Comparison of ENCODE assay signal across 1 cellular context in the genomic region with DNA sequence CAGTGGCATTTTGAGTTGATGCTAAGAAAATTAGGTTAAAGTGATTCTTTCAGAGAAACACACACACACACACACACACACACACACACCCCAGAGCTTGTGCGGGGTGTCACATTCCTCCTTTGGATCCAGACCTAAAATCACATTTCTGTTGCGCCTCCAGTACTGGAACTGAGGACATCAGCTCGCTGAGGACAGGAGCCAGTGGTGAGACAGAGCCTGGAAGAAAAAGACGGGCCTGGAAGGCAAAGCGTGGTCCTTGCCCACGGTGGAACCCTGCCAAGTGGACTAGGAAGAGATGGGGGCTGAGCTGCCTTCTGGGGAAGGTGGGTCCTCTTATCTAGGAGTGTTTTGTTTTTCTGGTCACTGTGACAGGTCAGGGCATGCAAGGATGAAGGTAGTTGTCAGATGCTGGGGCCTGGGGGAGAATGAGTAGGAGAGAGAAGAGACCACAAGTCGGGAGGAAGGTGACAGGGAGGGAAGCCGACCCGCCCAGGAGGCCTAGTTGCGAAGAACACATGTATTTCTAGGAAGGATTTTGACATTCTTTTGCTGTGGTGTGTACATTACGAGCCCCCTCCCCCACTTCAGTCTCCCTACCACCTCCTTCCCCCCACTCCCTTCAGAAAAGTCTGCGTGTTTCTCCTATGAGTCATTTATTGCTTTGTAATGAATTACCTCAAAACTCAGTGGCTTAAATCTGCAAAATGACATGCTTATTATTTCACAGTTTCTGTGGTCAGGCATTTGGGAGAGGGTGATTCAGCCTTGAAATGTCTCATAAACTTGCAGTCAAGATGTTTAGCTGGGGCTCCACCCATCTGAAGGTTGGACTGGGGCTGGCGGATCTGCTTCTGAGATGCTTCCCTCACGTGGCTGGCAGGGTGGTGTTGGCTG.
A peak's percentile ranks its signal among the peaks of the same experiment; 100 is the strongest.
TF ChIP-seq lines count a peak whose summit lies in the region.

No MANE protein-coding gene starts in this region.

TF ChIP-seq in SK-N-SH treated with all-trans-retinoic acid at 6 μM for 48 hours, 23 proteins besides CTCF, POLR2A, EP300 and RAD21 (continued from another document):
- TF ChIP-seq, protein P1, sequence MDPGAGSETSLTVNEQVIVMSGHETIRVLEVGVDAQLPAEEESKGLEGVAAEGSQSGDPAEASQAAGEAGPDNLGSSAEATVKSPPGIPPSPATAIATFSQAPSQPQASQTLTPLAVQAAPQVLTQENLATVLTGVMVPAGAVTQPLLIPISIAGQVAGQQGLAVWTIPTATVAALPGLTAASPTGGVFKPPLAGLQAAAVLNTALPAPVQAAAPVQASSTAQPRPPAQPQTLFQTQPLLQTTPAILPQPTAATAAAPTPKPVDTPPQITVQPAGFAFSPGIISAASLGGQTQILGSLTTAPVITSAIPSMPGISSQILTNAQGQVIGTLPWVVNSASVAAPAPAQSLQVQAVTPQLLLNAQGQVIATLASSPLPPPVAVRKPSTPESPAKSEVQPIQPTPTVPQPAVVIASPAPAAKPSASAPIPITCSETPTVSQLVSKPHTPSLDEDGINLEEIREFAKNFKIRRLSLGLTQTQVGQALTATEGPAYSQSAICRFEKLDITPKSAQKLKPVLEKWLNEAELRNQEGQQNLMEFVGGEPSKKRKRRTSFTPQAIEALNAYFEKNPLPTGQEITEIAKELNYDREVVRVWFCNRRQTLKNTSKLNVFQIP (CRISPR knock-in tag; IDR thresholded peaks at IDR 0.05; ENCODE audit: borderline replicate concordance, low read depth), result peak; percentile 46; the same call in 1 of the 2 replicates
- TF ChIP-seq CREB5 (CRISPR knock-in tag; IDR thresholded peaks at IDR 0.05; ENCODE audit: low read depth) (no peak), ISL1 (CRISPR knock-in tag; IDR thresholded peaks at IDR 0.05) (peak; percentile 67), ZC3H10 (CRISPR knock-in tag; IDR thresholded peaks at IDR 0.05) (no peak), SNAI2 (CRISPR knock-in tag; IDR thresholded peaks at IDR 0.05) (no peak), PATZ1 (CRISPR knock-in tag; IDR thresholded peaks at IDR 0.05; ENCODE audit: borderline replicate concordance) (0 out of 2 replicates have a peak, but pooled peaks have one; percentile 68)
